Comparison of ENCODE assay signal across 4 cellular contexts in the genomic region with DNA sequence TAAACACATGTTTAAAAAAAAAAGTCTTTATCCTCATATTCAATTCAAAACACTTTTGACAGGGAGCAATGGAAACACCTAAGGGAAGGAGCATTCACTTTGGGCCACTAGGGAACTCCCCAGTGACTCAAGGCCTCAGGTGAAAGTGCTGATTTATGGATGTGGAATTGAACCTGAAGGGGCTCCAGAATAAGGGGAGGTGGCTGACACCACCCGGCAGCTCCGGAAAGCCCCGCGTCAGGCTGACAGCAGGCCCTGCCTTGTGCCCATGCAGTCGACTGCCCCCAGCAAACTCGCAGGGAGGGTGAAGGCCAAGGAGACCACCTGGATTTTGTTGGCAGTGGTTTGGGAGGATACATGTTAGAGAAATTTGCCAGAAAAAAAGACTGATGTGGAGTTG.
"Had no signal": no experiment of that assay in that cellular context is flagged by ENCODE, and none has a peak within 500 bp of the region (broad histone marks: within the 10 kb centered on the region; RNA-seq: fewer than 3 reads in every experiment).

No MANE protein-coding gene starts in this region.

- H3K36me3 ChIP-seq: ascending aorta, neutrophil, thyroid gland had no signal

- H3K27ac ChIP-seq: ascending aorta, neutrophil, thyroid gland had no signal

- H3K9me3 ChIP-seq: ascending aorta, neutrophil, thyroid gland had no signal

- H3K27me3 ChIP-seq: ascending aorta, neutrophil, thyroid gland had no signal

- H3K4me3 ChIP-seq: ascending aorta, smooth muscle cell, thyroid gland had no signal

- H3K4me1 ChIP-seq: ascending aorta had no signal
